26 cellular contexts compared by ENCODE assay signal in genomic region chr9:34396276-34397214, GRCh38.
"Had no signal": no experiment of that assay in that cellular context is flagged by ENCODE, and none has a peak within 500 bp of the region (broad histone marks: within the 10 kb centered on the region; RNA-seq: fewer than 3 reads in every experiment).

No MANE protein-coding gene starts in this region.

- DNase-seq: cerebellar nuclear complex; effector memory CD4-positive, alpha-beta T cell; esophagus squamous epithelium; hypothalamus; immature natural killer cell; left ventricle myocardium superior; lower lobe of right lung; mucosa of descending colon; naive B cell; stimulated activated CD4-positive, alpha-beta T cell treated with anti-CD3 and anti-CD28 coated beads, Interleukin-12 subunit alpha, Interleukin-12 subunit beta, amount 100 ng/mL, for 4 hours; stimulated activated CD4-positive, alpha-beta T cell treated with anti-CD3 and anti-CD28 coated beads, Interleukin-1b, Interleukin-23, amount 100 ng/mL, for 48 hours; stimulated activated CD4-positive, alpha-beta T cell treated with anti-CD3 and anti-CD28 coated beads, Interleukin-4, amount 100 ng/mL, for 1 hour; stimulated activated CD8-positive, alpha-beta memory T cell treated with anti-CD3 and anti-CD28 coated beads, Interleukin-4, amount 100 ng/mL, for 48 hours; stimulated activated naive CD4-positive, alpha-beta T cell; stimulated activated naive CD8-positive, alpha-beta T cell treated with anti-CD3 and anti-CD28 coated beads, Interleukin-15, amount 100 ng/mL, for 72 hours; transverse colon had no signal

- H3K27ac ChIP-seq: esophagus squamous epithelium, lower lobe of right lung, neutrophil, parathyroid adenoma, suprapubic skin, transverse colon had no signal

- H3K9me3 Mint-ChIP-seq: dendritic cell treated with granulocyte-macrophage colony-stimulating factor and Interleukin-4, amounts not matched to agents 40 ng/mL and 50 ng/mL, for 4 days; immature natural killer cell; memory B cell; mesothelial cell of epicardium; naive B cell; natural killer cell treated with Interleukin-12 subunit alpha and Interleukin-12 subunit beta and Interleukin-15 and Interleukin-18, amount 100 ng/mL, for 72 hours; neural crest cell; stimulated activated naive CD8-positive, alpha-beta T cell treated with anti-CD3 and anti-CD28 coated beads, Interleukin-15, amount 100 ng/mL, for 72 hours had no signal

- H2AFZ ChIP-seq: parathyroid adenoma had no signal

- H3K4me3 Mint-ChIP-seq: dendritic cell treated with granulocyte-macrophage colony-stimulating factor and Interleukin-4, amounts not matched to agents 40 ng/mL and 50 ng/mL, for 4 days; immature natural killer cell; memory B cell; mesothelial cell of epicardium; naive B cell; natural killer cell treated with Interleukin-12 subunit alpha and Interleukin-12 subunit beta and Interleukin-15 and Interleukin-18, amount 100 ng/mL, for 72 hours; neural crest cell; stimulated activated naive CD8-positive, alpha-beta T cell treated with anti-CD3 and anti-CD28 coated beads, Interleukin-15, amount 100 ng/mL, for 72 hours had no signal

- H3K4me1 ChIP-seq: esophagus squamous epithelium, lower lobe of right lung, parathyroid adenoma, suprapubic skin, transverse colon had no signal

- H3K79me2 ChIP-seq: parathyroid adenoma had no signal

- H3K27me3 ChIP-seq: esophagus squamous epithelium, suprapubic skin, transverse colon had no signal

- H3K36me3 Mint-ChIP-seq: natural killer cell treated with Interleukin-12 subunit alpha and Interleukin-12 subunit beta and Interleukin-15 and Interleukin-18, amount 100 ng/mL, for 72 hours had no signal

- H3K4me1 Mint-ChIP-seq: immature natural killer cell; memory B cell; mesothelial cell of epicardium; naive B cell; neural crest cell; stimulated activated naive CD8-positive, alpha-beta T cell treated with anti-CD3 and anti-CD28 coated beads, Interleukin-15, amount 100 ng/mL, for 72 hours had no signal

- H3K4me2 ChIP-seq: smooth muscle cell had no signal

- H3K27me3 Mint-ChIP-seq: stimulated activated naive CD8-positive, alpha-beta T cell treated with anti-CD3 and anti-CD28 coated beads, Interleukin-15, amount 100 ng/mL, for 72 hours had no signal

- H3K27ac Mint-ChIP-seq: dendritic cell treated with granulocyte-macrophage colony-stimulating factor and Interleukin-4, amounts not matched to agents 40 ng/mL and 50 ng/mL, for 4 days; immature natural killer cell; memory B cell; mesothelial cell of epicardium; naive B cell; natural killer cell treated with Interleukin-12 subunit alpha and Interleukin-12 subunit beta and Interleukin-15 and Interleukin-18, amount 100 ng/mL, for 72 hours; progenitor cell of endocrine pancreas; stimulated activated naive CD8-positive, alpha-beta T cell treated with anti-CD3 and anti-CD28 coated beads, Interleukin-15, amount 100 ng/mL, for 72 hours had no signal

- H3K9me3 ChIP-seq: esophagus squamous epithelium, lower lobe of right lung, mucosa of descending colon, neutrophil, suprapubic skin, transverse colon had no signal

- H3K4me3 ChIP-seq: esophagus squamous epithelium, lower lobe of right lung, mucosa of descending colon, smooth muscle cell, suprapubic skin, transverse colon had no signal
